ENCODE assay signal across 8 cellular contexts in genomic region chr6:27250955-27251671, GRCh38. TPM values are rescaled to one million over a fixed set of nuclear protein-coding genes. Genes with fewer than 3 reads are reported as not detected.
DNase-seq lines count a peak whose midpoint lies in the region; ATAC-seq and TF ChIP-seq lines count a peak whose summit lies in the region.

No MANE protein-coding gene starts in this region.

- no peaks in the 10 kb centered on the region for H3K36me3 Mint-ChIP-seq in neural crest cell (ENCODE audit: low read depth)

- no peaks in the 10 kb centered on the region for H3K9me3 Mint-ChIP-seq in neural crest cell

- intact Hi-C loops in A673 (cut with micrococcal nuclease; ENCODE audit: unreplicated experiment): no loop called here

- H3K4me3 Mint-ChIP-seq in neural crest cell: peak overlapping the region; percentile 88

- DNase-seq in A673 (ENCODE audit: low spot score) (peak; percentile 91), NCI-H446 (lab: John Stamatoyannopoulos, UW) (peak; percentile 31 to 74), epithelial cell of esophagus (ENCODE audit: low read depth) (peak; percentile 94), neural crest cell (ENCODE audit: low read depth, low spot score) (peak; percentile 64), suprapubic skin (ENCODE audit: low spot score in 2 of 2) (peak; percentile 77 to 87)
- peak; percentile 87 for DNase-seq in activated CD8-positive, alpha-beta memory T cell treated with anti-CD3 and anti-CD28 coated beads for 24 hours

- WGBS in suprapubic skin: 2% methylated on average over 23 of the region's 48 CpGs

- no peak overlapping the region for H3K27ac ChIP-seq in A673 (ENCODE audit: low read depth, low read length, poor library complexity, severe bottlenecking)
- peak overlapping the region; percentile 43 for H3K27ac ChIP-seq in suprapubic skin

- BruUV-seq in A673 (replicated peaks; lab: Mats Ljungman, UMichigan): no TSS peak

- TF ChIP-seq CTCF in A673 (conservative IDR thresholded peaks at IDR 0.05; ENCODE audit: low read depth, low read length) (no peak), epithelial cell of esophagus (IDR thresholded peaks at IDR 0.05; ENCODE audit: insufficient read depth, low read depth, low read length, missing control alignments) (no peak), neural crest cell (conservative IDR thresholded peaks at IDR 0.05) (no peak), suprapubic skin (IDR thresholded peaks at IDR 0.05) (no peak)

- H3K27me3 Mint-ChIP-seq in neural crest cell (ENCODE audit: low read depth): peaks cover 71% of the 10 kb centered on the region

- no peaks in the 10 kb centered on the region for H3K36me3 ChIP-seq in A673 (ENCODE audit: insufficient read depth, low read length, poor library complexity, severe bottlenecking)
- no peaks in the 10 kb centered on the region for H3K36me3 ChIP-seq in suprapubic skin

- H3K4me3 ChIP-seq in A673 (ENCODE audit: low read depth, low read length, poor library complexity, severe bottlenecking) (peak overlapping the region; percentile 56), epithelial cell of esophagus (ENCODE audit: low read length) (peak overlapping the region; percentile 77), suprapubic skin (peak overlapping the region; percentile 62)

- no peak for TF ChIP-seq EP300 in suprapubic skin (IDR thresholded peaks at IDR 0.05)

- H3K27me3 ChIP-seq in A673 (replicated peaks; ENCODE audit: insufficient read depth, low read depth, low read length, poor library complexity) (no peaks in the 10 kb centered on the region), suprapubic skin (peaks cover 68% of the 10 kb centered on the region)

- CTCF ChIA-PET in A673 (lab: Charles Lee): interaction anchor here (0.5 to 1.0 kb wide), 5 partner anchors 18 to 353 kb away, joined by 3 to 12 read pairs (median 6); no protein-coding TSS in a partner anchor

- H3K4me1 ChIP-seq in A673 (ENCODE audit: insufficient read depth, low read length, poor library complexity, severe bottlenecking) (no peaks in the 10 kb centered on the region), suprapubic skin (peaks cover 18% of the 10 kb centered on the region)

- TF ChIP-seq POLR2A in suprapubic skin (IDR thresholded peaks at IDR 0.05): no peak

- H3K9me3 ChIP-seq in A673 (ENCODE audit: low read depth, low read length, poor library complexity, severe bottlenecking) (no peaks in the 10 kb centered on the region), suprapubic skin (no peaks in the 10 kb centered on the region)

- peaks cover 4% of the 10 kb centered on the region for H3K4me1 Mint-ChIP-seq in neural crest cell

- ATAC-seq in GM18867 (IDR thresholded peaks at IDR 0.05; ENCODE audit: unreplicated experiment) (peak; percentile 79), HG03103 (IDR thresholded peaks at IDR 0.05; ENCODE audit: low read depth, unreplicated experiment) (peak; percentile 47)

- H3K27ac Mint-ChIP-seq in neural crest cell (ENCODE audit: unreplicated experiment): no peak overlapping the region

- POLR2A ChIA-PET in A673 (lab: Charles Lee; ENCODE audit: low non-redundant PET): interaction anchor here (0.6 kb wide), 1 partner anchor 502 kb away, joined by 4 read pairs; no protein-coding TSS in a partner anchor

RNA-seq across cellular contexts. Expression of gene PRSS16, which starts 3.6 kb away (rescaled TPM):
- total RNA-seq in A673 (2021) (0.64 and 0.85 TPM in 2 replicates), neural crest cell (0.57 and 0.63 TPM in 2 replicates), suprapubic skin (10 to 100 TPM in 3 of 4 donors, 1 to 10 TPM in 1; 7.7 to 17.1 (median 13.8) TPM)
